Comparison of ENCODE assay signal across 22 cellular contexts in the genomic region with DNA sequence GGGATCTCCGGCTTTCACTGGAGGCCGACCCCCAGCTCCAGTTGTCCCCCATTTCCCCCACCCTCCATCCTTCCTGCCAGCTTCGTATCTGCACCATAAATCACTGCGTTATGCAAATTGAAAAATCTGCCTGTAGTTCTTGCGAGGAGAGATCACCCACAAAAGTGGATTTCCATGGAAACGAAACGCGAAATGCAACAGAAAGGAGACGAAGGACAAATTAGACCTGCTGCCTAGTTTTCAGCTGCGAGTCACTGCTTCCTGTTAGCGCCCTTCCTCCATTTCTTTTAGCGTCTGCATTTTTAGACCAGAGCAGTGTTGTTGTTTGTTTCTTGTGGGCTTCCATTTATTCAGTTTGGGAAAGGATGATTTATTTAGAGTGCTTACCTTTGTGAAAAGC.
DNase-seq lines count a peak whose midpoint lies in the region; ATAC-seq, FAIRE-seq and TF ChIP-seq lines count a peak whose summit lies in the region.
"Had no signal": no experiment of that assay in that cellular context is flagged by ENCODE, and none has a peak within 500 bp of the region (broad histone marks: within the 10 kb centered on the region; RNA-seq: fewer than 3 reads in every experiment).

No MANE protein-coding gene starts in this region.

- TF ChIP-seq CTCF in dorsolateral prefrontal cortex (IDR thresholded peaks at IDR 0.05 in 54 of 56, conservative IDR thresholded peaks at IDR 0.05 in 2 of 56; ENCODE audit: low read depth in 1 of 56, partially characterized antibody in 56 of 56) (no peak), neural cell (IDR thresholded peaks at IDR 0.05; ENCODE audit: poor library complexity, severe bottlenecking) (no peak), pancreas (IDR thresholded peaks at IDR 0.05) (no peak)

- H3K27ac ChIP-seq in dorsolateral prefrontal cortex (peak overlapping the region in 37 of 59 donors; percentile 1 to 77 (median 49)), neural cell (ENCODE audit: low read length) (peak overlapping the region; percentile 80), pancreas (no peak overlapping the region)
- H3K27ac ChIP-seq: 22Rv1, A549, BLaER1 had no signal

- H3K36me3 ChIP-seq in neural cell (ENCODE audit: insufficient read depth, low read length) (no peaks in the 10 kb centered on the region), pancreas (no peaks in the 10 kb centered on the region)
- H3K36me3 ChIP-seq: BLaER1 had no signal

- WGBS in pancreas, 2 donors = 73 to 78% methylated on average over 12 of the region's 12 CpGs

- peak; percentile 17 for DNase-seq in NCI-H748 (lab: John Stamatoyannopoulos, UW; ENCODE audit: unreplicated experiment)
- no peak for DNase-seq in NCI-H748 treated with DMSO at 0.1 percent for 48 hours (lab: John Stamatoyannopoulos, UW)
- peak in 1 of 10 donors; percentile 24 for DNase-seq in dorsolateral prefrontal cortex
- no peak for DNase-seq in pancreas
- no peak for DNase-seq in KBM-7
- DNase-seq: AML-193; CD4-positive, alpha-beta memory T cell; DMS153; DMS79; GDM1; GOT3; H7; HFFc6 had no signal

- peak; percentile 42 for TF ChIP-seq EP300 in neural cell (conservative IDR thresholded peaks at IDR 0.05; ENCODE audit: poor library complexity, severe bottlenecking)

- peak overlapping the region; percentile 22 for H3K4me2 ChIP-seq in neural cell (ENCODE audit: low read length)
- H3K4me2 ChIP-seq: A549, BLaER1 had no signal

- H3K9me3 ChIP-seq in neural cell (ENCODE audit: low read length) (no peaks in the 10 kb centered on the region), pancreas (no peaks in the 10 kb centered on the region)
- H3K9me3 ChIP-seq: A549 had no signal

- H2AFZ ChIP-seq in neural cell (ENCODE audit: low read depth, low read length) = no peak overlapping the region

- H3K4me3 ChIP-seq in dorsolateral prefrontal cortex = peak overlapping the region in 2 of 59 donors; percentile 18 to 22
- H3K4me3 ChIP-seq in neural cell (ENCODE audit: low read length) = no peak overlapping the region
- no peak overlapping the region for H3K4me3 ChIP-seq in pancreas
- H3K4me3 ChIP-seq: A549, BLaER1 had no signal

- intact Hi-C loops in dorsolateral prefrontal cortex (cut with DNase I) (no loop called here), pancreas (cut with DNase I) (no loop called here)

- H3K27me3 ChIP-seq in dorsolateral prefrontal cortex (no peaks in the 10 kb centered on the region), neural cell (ENCODE audit: insufficient read depth, low read depth, low read length) (no peaks in the 10 kb centered on the region), pancreas (no peaks in the 10 kb centered on the region)
- H3K27me3 ChIP-seq: BLaER1 had no signal

- ATAC-seq in HG03469 (IDR thresholded peaks at IDR 0.05; ENCODE audit: unreplicated experiment) (no peak), pancreas (no peak), GM21528 (IDR thresholded peaks at IDR 0.05; ENCODE audit: low FRiP score, unreplicated experiment) (no peak)
- ATAC-seq: A549, HCT116 had no signal

- in situ Hi-C loops in KBM-7 (cut with MboI; ENCODE audit: low pct_unique_long_range_greater_than_20kb, low sequenced_read_pairs) = no loop called here

- no peak for FAIRE-seq in pancreas (lab: Jason Lieb, UNC)
- FAIRE-seq: A549, GM12892, GM18507 had no signal

- H4K20me1 ChIP-seq in neural cell (ENCODE audit: insufficient read depth) = no peaks in the 10 kb centered on the region
- H4K20me1 ChIP-seq: BLaER1 had no signal

- peak overlapping the region; percentile 45 for H3K9ac ChIP-seq in neural cell (ENCODE audit: low read length)
- H3K9ac ChIP-seq: BLaER1 had no signal

- no peaks in the 10 kb centered on the region for H3K9me2 ChIP-seq in neural cell (ENCODE audit: insufficient read depth, low read length)

- no peak for TF ChIP-seq RAD21 in neural cell (conservative IDR thresholded peaks at IDR 0.05)

- H3K4me1 ChIP-seq in pancreas = no peaks in the 10 kb centered on the region
- H3K4me1 ChIP-seq: A549 had no signal

- H3F3A ChIP-seq in neural cell (ENCODE audit: insufficient read depth, low read length, poor library complexity, severe bottlenecking) = no peaks in the 10 kb centered on the region

- no peaks in the 10 kb centered on the region for H3K79me2 ChIP-seq in neural cell (replicated peaks; ENCODE audit: insufficient read depth, low read length)

TF ChIP-seq in neural cell, 6 proteins besides CTCF, POLR2A, EP300 and RAD21:
- peak; percentile 32 for TF ChIP-seq POLR2AphosphoS5 (IDR thresholded peaks at IDR 0.05)
- no peak for TF ChIP-seq EZH2 (IDR thresholded peaks at IDR 0.05; ENCODE audit: borderline replicate concordance, insufficient read depth, low read length, poor library complexity, severe bottlenecking)

Comparison
In these comparisons a context has a peak if more than half of its experiments do, and no peak if none do; other contexts are left out.
1. H3K27ac ChIP-seq: peak in dorsolateral prefrontal cortex (37 of 59) and neural cell (single experiment); none in pancreas (0 of 4).